11 cellular contexts compared by ENCODE assay signal in genomic region chr21:34130598-34130985, GRCh38. TPM values are rescaled to one million over a fixed set of nuclear protein-coding genes. Genes with fewer than 3 reads are reported as not detected.
DNase-seq lines count a peak whose midpoint lies in the region; ATAC-seq and TF ChIP-seq lines count a peak whose summit lies in the region.
"Had no signal": no experiment of that assay in that cellular context is flagged by ENCODE, and none has a peak within 500 bp of the region (broad histone marks: within the 10 kb centered on the region; RNA-seq: fewer than 3 reads in every experiment).

No MANE protein-coding gene starts in this region.

- no peaks in the 10 kb centered on the region for H3K27me3 Mint-ChIP-seq in CD4-positive, alpha-beta memory T cell
- H3K27me3 Mint-ChIP-seq in endothelial cell (ENCODE audit: unreplicated experiment) = no peaks in the 10 kb centered on the region

- peaks cover 52% of the 10 kb centered on the region for H3K4me1 ChIP-seq in CD4-positive, alpha-beta memory T cell (ENCODE audit: insufficient read depth, low read length)
- peaks cover 20% of the 10 kb centered on the region for H3K4me1 ChIP-seq in OCI-LY7 (ENCODE audit: insufficient read depth, low read length, poor library complexity, severe bottlenecking)
- peaks cover 29% of the 10 kb centered on the region for H3K4me1 ChIP-seq in ovary (ENCODE audit: insufficient read depth)
- peaks cover 21% of the 10 kb centered on the region for H3K4me1 ChIP-seq in foreskin keratinocyte

- no peak for TF ChIP-seq EP300 in ovary (IDR thresholded peaks at IDR 0.05)

- no peak overlapping the region for H2AFZ ChIP-seq in OCI-LY7 (ENCODE audit: low read length)

- intact Hi-C loops in CD4-positive, alpha-beta memory T cell (cut with micrococcal nuclease) = no loop called here
- intact Hi-C loops in OCI-LY7 (cut with micrococcal nuclease; ENCODE audit: unreplicated experiment) (no loop called here), ovary (cut with DNase I) (no loop called here)

- H3K27ac Mint-ChIP-seq in CD4-positive, alpha-beta memory T cell = peak overlapping the region; percentile 49 to 92 (median 75)
- H3K27ac Mint-ChIP-seq in endothelial cell (ENCODE audit: unreplicated experiment) = peak overlapping the region; percentile 2

- H3K4me2 ChIP-seq in OCI-LY7 (ENCODE audit: low read length) = peak overlapping the region; percentile 50; the same call in 1 of the 2 replicates

- ATAC-seq in GM21423 (IDR thresholded peaks at IDR 0.05; ENCODE audit: unreplicated experiment) = no peak
- ATAC-seq in foreskin keratinocyte = no peak

- no peaks in the 10 kb centered on the region for H3K27me3 ChIP-seq in CD4-positive, alpha-beta memory T cell (ENCODE audit: insufficient read depth, low read length)
- no peaks in the 10 kb centered on the region for H3K27me3 ChIP-seq in ovary
- H3K27me3 ChIP-seq in foreskin keratinocyte = no peaks in the 10 kb centered on the region

- no peak for TF ChIP-seq CTCF in OCI-LY7 (conservative IDR thresholded peaks at IDR 0.05; ENCODE audit: low read length)
- TF ChIP-seq CTCF in endothelial cell (IDR thresholded peaks at IDR 0.05; ENCODE audit: unreplicated experiment) = no peak
- no peak for TF ChIP-seq CTCF in ovary (IDR thresholded peaks at IDR 0.05)
- no peak for TF ChIP-seq CTCF in foreskin keratinocyte (conservative IDR thresholded peaks at IDR 0.05)

- H3K79me2 ChIP-seq in OCI-LY7 (ENCODE audit: insufficient read depth, low read depth, low read length) = no peaks in the 10 kb centered on the region; the same call in 1 of the 2 replicates

- H4K20me1 ChIP-seq in OCI-LY7 (ENCODE audit: insufficient read depth, low read length) = no peaks in the 10 kb centered on the region

- CTCF ChIA-PET in CD4-positive, alpha-beta memory T cell (lab: Charles Lee; ENCODE audit: partially characterized antibody) = interaction anchor here (1.2 to 3.2 kb wide), 4 partner anchors 10 to 218 kb away, joined by 5 to 16 read pairs (median 10); no protein-coding TSS in a partner anchor
- CTCF ChIA-PET in OCI-LY7 (lab: Charles Lee; ENCODE audit: unreplicated experiment) = no interaction called here

- no peak overlapping the region for H3K4me3 ChIP-seq in CD4-positive, alpha-beta memory T cell (ENCODE audit: low read length in 2 of 2)
- H3K4me3 ChIP-seq in OCI-LY7 (ENCODE audit: low read depth, low read length, poor library complexity, severe bottlenecking) (no peak overlapping the region), ovary (no peak overlapping the region)
- H3K4me3 ChIP-seq: HAP-1 had no signal

- no peaks in the 10 kb centered on the region for H3K9me3 ChIP-seq in CD4-positive, alpha-beta memory T cell (ENCODE audit: control insufficient read depth in 1 of 2, low read length in 2 of 2)
- no peaks in the 10 kb centered on the region for H3K9me3 ChIP-seq in OCI-LY7 (ENCODE audit: low read length)
- no peaks in the 10 kb centered on the region for H3K9me3 ChIP-seq in ovary
- H3K9me3 ChIP-seq: HAP-1 had no signal

- peak overlapping the region in 3 of 8 donors; percentile 34 to 59 (median 51) for H3K4me3 Mint-ChIP-seq in CD4-positive, alpha-beta memory T cell
- no peak overlapping the region for H3K4me3 Mint-ChIP-seq in endothelial cell (ENCODE audit: unreplicated experiment)

- WGBS in ovary, 3 donors = 33 to 52% (median 41%) methylated on average over 3 of the region's 3 CpGs

- H3K36me3 ChIP-seq in CD4-positive, alpha-beta memory T cell (ENCODE audit: insufficient read depth, low read length) = peaks cover 22% of the 10 kb centered on the region
- H3K36me3 ChIP-seq in OCI-LY7 (ENCODE audit: insufficient read depth, low read length) (peaks cover 71% of the 10 kb centered on the region), ovary (no peaks in the 10 kb centered on the region)

- H3K27ac ChIP-seq in CD4-positive, alpha-beta memory T cell (ENCODE audit: low read depth, low read length) = no peak overlapping the region
- H3K27ac ChIP-seq in OCI-LY7 (ENCODE audit: low read depth, low read length, poor library complexity, severe bottlenecking) = no peak overlapping the region
- H3K27ac ChIP-seq in ovary = peak overlapping the region; percentile 6 to 53
- no peak overlapping the region for H3K27ac ChIP-seq in foreskin keratinocyte
- H3K27ac ChIP-seq: epithelial cell of prostate, HL-60 had no signal

- H3K9me2 ChIP-seq in OCI-LY7 (ENCODE audit: insufficient read depth, low read length) = no peaks in the 10 kb centered on the region

- peaks cover 57 to 69% of the 10 kb centered on the region in 2 donors for H3K36me3 Mint-ChIP-seq in CD4-positive, alpha-beta memory T cell
- H3K36me3 Mint-ChIP-seq in endothelial cell (ENCODE audit: low read depth, unreplicated experiment) = peaks cover 13% of the 10 kb centered on the region

- no peak for TF ChIP-seq POLR2A in ovary (IDR thresholded peaks at IDR 0.05)

- POLR2A ChIA-PET in CD4-positive, alpha-beta memory T cell (lab: Charles Lee; ENCODE audit: partially characterized antibody) = interaction anchor here (1.2 kb wide), 1 partner anchor 67 kb away, joined by 3 read pairs; no protein-coding TSS in a partner anchor
- POLR2A ChIA-PET in OCI-LY7 (lab: Charles Lee) = interaction anchor here (0.5 kb wide), 1 partner anchor 1130 kb away, joined by 5 read pairs; no protein-coding TSS in a partner anchor

- H3K9me3 Mint-ChIP-seq in CD4-positive, alpha-beta memory T cell = no peaks in the 10 kb centered on the region
- H3K9me3 Mint-ChIP-seq in endothelial cell (ENCODE audit: unreplicated experiment) = no peaks in the 10 kb centered on the region

- DNase-seq in CD4-positive, alpha-beta memory T cell = no peak
- no peak for DNase-seq in OCI-LY7 (ENCODE audit: low spot score)
- no peak for DNase-seq in endothelial cell (ENCODE audit: low spot score)
- no peak for DNase-seq in ovary
- DNase-seq in iPS-NIHi11 (ENCODE audit: low spot score) = no peak
- DNase-seq in SKM-1 (lab: John Stamatoyannopoulos, UW; ENCODE audit: unreplicated experiment) = no peak
- DNase-seq in foreskin keratinocyte = no peak

- H3K4me1 Mint-ChIP-seq in CD4-positive, alpha-beta memory T cell = peaks cover 65 to 94% (median 75%) of the 10 kb centered on the region in 4 donors
- peaks cover 20% of the 10 kb centered on the region for H3K4me1 Mint-ChIP-seq in endothelial cell (ENCODE audit: unreplicated experiment)

- BruUV-seq in OCI-LY7 (replicated peaks; lab: Mats Ljungman, UMichigan) = no TSS peak

RNA-seq across cellular contexts. Expression of gene MRPS6, which starts 57.2 kb away (rescaled TPM):
- total RNA-seq in CD4-positive, alpha-beta memory T cell = 10 to 100 TPM; 76.9 to 80.1 TPM
- 100 to 1,000 TPM; 135 to 160 TPM for polyA plus RNA-seq in CD4-positive, alpha-beta memory T cell
- total RNA-seq in OCI-LY7 (2014; rRNA removed; shearing (Covaris generic)) = 15.2 and 20.9 TPM in 2 replicates
- total RNA-seq in OCI-LY7 (2022) (56.1 and 64.7 TPM in 2 replicates), endothelial cell (ENCODE audit: unreplicated experiment) (42.4 TPM), ovary (10 to 100 TPM; 19.1 to 49.9 (median 45.8) TPM), foreskin keratinocyte (34.3 and 43.0 TPM in 2 replicates)
- polyA plus RNA-seq in ovary (100 to 1,000 TPM in 1 of 2 donors, 10 to 100 TPM in 1; 54.2 to 104 TPM), foreskin keratinocyte (60.0 and 69.8 TPM in 2 replicates)

RNA-seq across cellular contexts. Expression of gene SLC5A3, which starts 57.2 kb away (rescaled TPM):
- total RNA-seq in CD4-positive, alpha-beta memory T cell = 10 to 100 TPM; 32.8 to 33.4 TPM
- polyA plus RNA-seq in CD4-positive, alpha-beta memory T cell = 1 to 10 TPM in 1 of 2 donors, under 1 TPM in 1; 0.68 to 1.4 TPM
- 26.3 and 31.5 TPM in 2 replicates for total RNA-seq in OCI-LY7 (2014; rRNA removed; shearing (Covaris generic))
- total RNA-seq in OCI-LY7 (2022) (22.2 and 26.6 TPM in 2 replicates), endothelial cell (ENCODE audit: unreplicated experiment) (7.6 TPM), ovary (10 to 100 TPM in 6 of 7 donors, 1 to 10 TPM in 1; 9.8 to 16.9 (median 14.9) TPM), foreskin keratinocyte (8.3 and 8.6 TPM in 2 replicates)
- polyA plus RNA-seq in ovary (1 to 10 TPM; 3.1 to 6.0 TPM), foreskin keratinocyte (0.77 and 1.0 TPM in 2 replicates)

Comparison
In these comparisons a context has a peak if more than half of its experiments do, and no peak if none do; other contexts are left out.
1. H3K27ac ChIP-seq: peak in ovary (2 of 2); none in CD4-positive, alpha-beta memory T cell (single experiment), OCI-LY7 (single experiment) and foreskin keratinocyte (single experiment).